ENCODE assay signal across 12 cellular contexts in genomic region chr7:95725170-95725569, GRCh38. TPM values are rescaled to one million over a fixed set of nuclear protein-coding genes. Genes with fewer than 3 reads are reported as not detected.
DNase-seq lines count a peak whose midpoint lies in the region; TF ChIP-seq lines count a peak whose summit lies in the region.
"Had no signal": no experiment of that assay in that cellular context is flagged by ENCODE, and none has a peak within 500 bp of the region (broad histone marks: within the 10 kb centered on the region; RNA-seq: fewer than 3 reads in every experiment).

No MANE protein-coding gene starts in this region.

- no peak overlapping the region for H3K27ac Mint-ChIP-seq in activated T-helper 2 cell treated with anti-CD3 and anti-CD28 coated beads, Interferon-gamma antibody, Interleukin-2, Interleukin-4, amounts not matched to agents 10 μg/mL and 5 μg/mL and 100 μg/mL, durations not matched to agents 14 hours and 24 hours and 36 hours
- H3K27ac Mint-ChIP-seq: activated B cell treated with CpG ODN at 0.5 μM for 24 hours had no signal

- H2AK5ac ChIP-seq in neuronal stem cell (ENCODE audit: low read depth, low read length) = no peak overlapping the region

- H3K4me2 ChIP-seq in neuronal stem cell (ENCODE audit: insufficient read depth, low read length, poor library complexity, severe bottlenecking) (no peak overlapping the region), OCI-LY7 (ENCODE audit: low read length) (no peak overlapping the region)

- H2BK12ac ChIP-seq in neuronal stem cell (ENCODE audit: low read length) = no peak overlapping the region

- H2BK120ac ChIP-seq in neuronal stem cell (ENCODE audit: low read depth, low read length) = no peak overlapping the region

- H3K27me3 ChIP-seq in WERI-Rb-1 (ENCODE audit: insufficient read depth, low read depth, severe bottlenecking) (no peaks in the 10 kb centered on the region), neuronal stem cell (ENCODE audit: control insufficient read depth in 3 of 3, insufficient read depth in 3 of 3, low read depth in 1 of 3, low read length in 3 of 3) (peaks cover 0 to 7% (median 2%) of the 10 kb centered on the region in 3 experiments)
- H3K27me3 ChIP-seq: testis had no signal

- H2AFZ ChIP-seq in neuronal stem cell (ENCODE audit: low read length) (no peak overlapping the region), OCI-LY7 (ENCODE audit: low read length) (no peak overlapping the region)

- H3K18ac ChIP-seq in neuronal stem cell (ENCODE audit: low read length) = no peak overlapping the region

- no peaks in the 10 kb centered on the region for H3K79me1 ChIP-seq in neuronal stem cell (ENCODE audit: low read depth, low read length)

- no peaks in the 10 kb centered on the region for H4K20me1 ChIP-seq in OCI-LY7 (ENCODE audit: insufficient read depth, low read length)

- H3K9ac ChIP-seq in neuronal stem cell (ENCODE audit: low read depth, low read length, poor library complexity) = no peak overlapping the region

- no peaks in the 10 kb centered on the region for H3K9me3 Mint-ChIP-seq in activated T-helper 2 cell treated with anti-CD3 and anti-CD28 coated beads, Interferon-gamma antibody, Interleukin-2, Interleukin-4, amounts not matched to agents 10 μg/mL and 5 μg/mL and 100 μg/mL, durations not matched to agents 14 hours and 24 hours and 36 hours
- H3K9me3 Mint-ChIP-seq: activated B cell treated with CpG ODN at 0.5 μM for 24 hours; central memory CD8-positive, alpha-beta T cell had no signal

- no peaks in the 10 kb centered on the region for H3K79me2 ChIP-seq in OCI-LY7 (ENCODE audit: insufficient read depth, low read depth, low read length)

- intact Hi-C loops in OCI-LY7 (cut with micrococcal nuclease; ENCODE audit: unreplicated experiment) = no loop called here
- intact Hi-C loops in activated T-helper 2 cell treated with anti-CD3 and anti-CD28 coated beads, Interferon-gamma antibody, Interleukin-2, Interleukin-4, amounts not matched to agents 10 μg/mL and 5 μg/mL and 100 μg/mL, durations not matched to agents 14 hours and 24 hours and 36 hours (cut with micrococcal nuclease) = no loop called here

- H3K4ac ChIP-seq in neuronal stem cell (ENCODE audit: low read length) = no peak overlapping the region

- H3K4me3 ChIP-seq in WERI-Rb-1 (ENCODE audit: low read depth, low read length) (no peak overlapping the region), neuronal stem cell (ENCODE audit: low read length in 2 of 2) (no peak overlapping the region), OCI-LY7 (ENCODE audit: low read depth, low read length, poor library complexity, severe bottlenecking) (no peak overlapping the region)
- H3K4me3 ChIP-seq: lower lobe of right lung, testis had no signal

- H3K27ac ChIP-seq in WERI-Rb-1 = no peak overlapping the region
- no peak overlapping the region for H3K27ac ChIP-seq in neuronal stem cell (replicated peaks; ENCODE audit: low read length)
- no peak overlapping the region for H3K27ac ChIP-seq in OCI-LY7 (ENCODE audit: low read depth, low read length, poor library complexity, severe bottlenecking)
- H3K27ac ChIP-seq: lower lobe of right lung, testis had no signal

- H3K14ac ChIP-seq in neuronal stem cell (ENCODE audit: low read length) = no peak overlapping the region

- H3K23ac ChIP-seq in neuronal stem cell (ENCODE audit: low read depth, low read length, poor library complexity) = no peak overlapping the region

- no peak overlapping the region for H2BK15ac ChIP-seq in neuronal stem cell (ENCODE audit: low read length)

- DNase-seq in NCI-H2196 treated with DMSO at 0.1 percent for 48 hours (lab: John Stamatoyannopoulos, UW; ENCODE audit: unreplicated experiment) (peak; percentile 30), NCI-H2196 (lab: John Stamatoyannopoulos, UW; ENCODE audit: unreplicated experiment) (no peak), NCI-H1694 treated with DMSO at 0.1 percent for 48 hours (lab: John Stamatoyannopoulos, UW) (peak; percentile 13), WERI-Rb-1 (peak; percentile 15), neuronal stem cell (ENCODE audit: low spot score) (peak; percentile 14), OCI-LY7 (ENCODE audit: low spot score) (no peak)
- no peak for DNase-seq in activated CD8-positive, alpha-beta memory T cell treated with anti-CD3 and anti-CD28 coated beads, Interleukin-2, amount 50 U/mL, for 48 hours
- no peak for DNase-seq in activated T-helper 2 cell treated with anti-CD3 and anti-CD28 coated beads, Interferon-gamma antibody, Interleukin-2, Interleukin-4, amounts not matched to agents 10 μg/mL and 5 μg/mL and 100 μg/mL, durations not matched to agents 14 hours and 24 hours and 36 hours (ENCODE audit: low spot score)
- DNase-seq: activated B cell treated with CpG ODN at 0.5 μM for 24 hours, lower lobe of right lung, testis had no signal

- H3K4me1 ChIP-seq in neuronal stem cell (ENCODE audit: control insufficient read depth in 2 of 2, insufficient read depth in 1 of 2, low read depth in 1 of 2, low read length in 2 of 2) = peaks cover 2 to 6% of the 10 kb centered on the region in 2 donors
- H3K4me1 ChIP-seq in OCI-LY7 (ENCODE audit: insufficient read depth, low read length, poor library complexity, severe bottlenecking) = no peaks in the 10 kb centered on the region
- H3K4me1 ChIP-seq: lower lobe of right lung, testis had no signal

- POLR2A ChIA-PET in OCI-LY7 (lab: Charles Lee) = no interaction called here

- H2BK5ac ChIP-seq in neuronal stem cell (ENCODE audit: low read length) = no peak overlapping the region

- peak; percentile 45; the same call in 1 of the 2 replicates for TF ChIP-seq CTCF in WERI-Rb-1 (IDR thresholded peaks at IDR 0.05; ENCODE audit: low read depth, low read length)
- TF ChIP-seq CTCF in OCI-LY7 (conservative IDR thresholded peaks at IDR 0.05; ENCODE audit: low read length) = no peak

- H3K36me3 ChIP-seq in WERI-Rb-1 = no peaks in the 10 kb centered on the region
- H3K36me3 ChIP-seq in neuronal stem cell (replicated peaks in 1 of 2; ENCODE audit: control insufficient read depth in 2 of 2, insufficient read depth in 2 of 2, low read length in 2 of 2) = no peaks in the 10 kb centered on the region
- no peaks in the 10 kb centered on the region for H3K36me3 ChIP-seq in OCI-LY7 (ENCODE audit: insufficient read depth, low read length)
- H3K36me3 ChIP-seq: lower lobe of right lung had no signal

- no peak overlapping the region for H3K4me3 Mint-ChIP-seq in activated T-helper 2 cell treated with anti-CD3 and anti-CD28 coated beads, Interferon-gamma antibody, Interleukin-2, Interleukin-4, amounts not matched to agents 10 μg/mL and 5 μg/mL and 100 μg/mL, durations not matched to agents 14 hours and 24 hours and 36 hours (ENCODE audit: low read depth)
- H3K4me3 Mint-ChIP-seq: activated B cell treated with CpG ODN at 0.5 μM for 24 hours; central memory CD8-positive, alpha-beta T cell had no signal

- H3K9me3 ChIP-seq in WERI-Rb-1 (ENCODE audit: severe bottlenecking) (no peaks in the 10 kb centered on the region), neuronal stem cell (replicated peaks in 1 of 2; ENCODE audit: control insufficient read depth in 2 of 2, insufficient read depth in 1 of 2, low read depth in 1 of 2, low read length in 2 of 2) (no peaks in the 10 kb centered on the region), OCI-LY7 (ENCODE audit: low read length) (no peaks in the 10 kb centered on the region)
- H3K9me3 ChIP-seq: lower lobe of right lung, testis had no signal

- WGBS in neuronal stem cell (ENCODE audit: extremely low coverage in 2 of 2, insufficient read length in 2 of 2, insufficient replicate concordance in 1 of 2), 2 donors = no CpG with 5 or more reads among the region's 1 CpG

- CTCF ChIA-PET in OCI-LY7 (lab: Charles Lee; ENCODE audit: unreplicated experiment) = no interaction called here

- no TSS peak for BruUV-seq in OCI-LY7 (replicated peaks; lab: Mats Ljungman, UMichigan)

- H3K9me2 ChIP-seq in OCI-LY7 (ENCODE audit: insufficient read depth, low read length) = no peaks in the 10 kb centered on the region

- no peaks in the 10 kb centered on the region for H3K4me1 Mint-ChIP-seq in activated T-helper 2 cell treated with anti-CD3 and anti-CD28 coated beads, Interferon-gamma antibody, Interleukin-2, Interleukin-4, amounts not matched to agents 10 μg/mL and 5 μg/mL and 100 μg/mL, durations not matched to agents 14 hours and 24 hours and 36 hours (ENCODE audit: low read depth)
- H3K4me1 Mint-ChIP-seq: activated B cell treated with CpG ODN at 0.5 μM for 24 hours; central memory CD8-positive, alpha-beta T cell had no signal

- H3K36me3 Mint-ChIP-seq in activated T-helper 2 cell treated with anti-CD3 and anti-CD28 coated beads, Interferon-gamma antibody, Interleukin-2, Interleukin-4, amounts not matched to agents 10 μg/mL and 5 μg/mL and 100 μg/mL, durations not matched to agents 14 hours and 24 hours and 36 hours (ENCODE audit: low read depth) = no peaks in the 10 kb centered on the region

- no peaks in the 10 kb centered on the region for H3K27me3 Mint-ChIP-seq in activated T-helper 2 cell treated with anti-CD3 and anti-CD28 coated beads, Interferon-gamma antibody, Interleukin-2, Interleukin-4, amounts not matched to agents 10 μg/mL and 5 μg/mL and 100 μg/mL, durations not matched to agents 14 hours and 24 hours and 36 hours (ENCODE audit: low read depth)
- H3K27me3 Mint-ChIP-seq: central memory CD8-positive, alpha-beta T cell had no signal

- H4K91ac ChIP-seq in neuronal stem cell (ENCODE audit: low read depth, low read length, poor library complexity) = no peak overlapping the region

- no peak overlapping the region for H4K8ac ChIP-seq in neuronal stem cell (ENCODE audit: low read depth, low read length)

RNA-seq across cellular contexts. Expression of gene DYNC1I1, which starts 47.2 kb away (rescaled TPM):
- polyA plus RNA-seq in neuronal stem cell (2013, experiment 1 of 2) = 0.33 TPM
- 0.30 TPM for polyA plus RNA-seq in neuronal stem cell (2013, experiment 2 of 2)
- not detected in 2 replicates for total RNA-seq in OCI-LY7 (2014; rRNA removed; shearing (Covaris generic))
- total RNA-seq in OCI-LY7 (2022) = not detected in 2 replicates
- total RNA-seq in activated T-helper 2 cell treated with anti-CD3 and anti-CD28 coated beads, Interferon-gamma antibody, Interleukin-2, Interleukin-4, amounts not matched to agents 10 μg/mL and 5 μg/mL and 100 μg/mL, durations not matched to agents 14 hours and 24 hours and 36 hours = not detected in 2 replicates
- total RNA-seq: activated B cell treated with CpG ODN at 0.5 μM for 24 hours had no signal

Comparison
In these comparisons a context has a peak if more than half of its experiments do, and no peak if none do; other contexts are left out.
1. DNase-seq: peak in NCI-H2196 treated with DMSO at 0.1 percent for 48 hours (single experiment), NCI-H1694 treated with DMSO at 0.1 percent for 48 hours (single experiment), WERI-Rb-1 (single experiment) and neuronal stem cell (single experiment); none in NCI-H2196 (single experiment), OCI-LY7 (single experiment), activated CD8-positive, alpha-beta memory T cell treated with anti-CD3 and anti-CD28 coated beads, Interleukin-2, amount 50 U/mL, for 48 hours (single experiment) and activated T-helper 2 cell treated with anti-CD3 and anti-CD28 coated beads, Interferon-gamma antibody, Interleukin-2, Interleukin-4, amounts not matched to agents 10 μg/mL and 5 μg/mL and 100 μg/mL, durations not matched to agents 14 hours and 24 hours and 36 hours (single experiment).